8 cellular contexts compared by ENCODE assay signal in the genomic region with DNA sequence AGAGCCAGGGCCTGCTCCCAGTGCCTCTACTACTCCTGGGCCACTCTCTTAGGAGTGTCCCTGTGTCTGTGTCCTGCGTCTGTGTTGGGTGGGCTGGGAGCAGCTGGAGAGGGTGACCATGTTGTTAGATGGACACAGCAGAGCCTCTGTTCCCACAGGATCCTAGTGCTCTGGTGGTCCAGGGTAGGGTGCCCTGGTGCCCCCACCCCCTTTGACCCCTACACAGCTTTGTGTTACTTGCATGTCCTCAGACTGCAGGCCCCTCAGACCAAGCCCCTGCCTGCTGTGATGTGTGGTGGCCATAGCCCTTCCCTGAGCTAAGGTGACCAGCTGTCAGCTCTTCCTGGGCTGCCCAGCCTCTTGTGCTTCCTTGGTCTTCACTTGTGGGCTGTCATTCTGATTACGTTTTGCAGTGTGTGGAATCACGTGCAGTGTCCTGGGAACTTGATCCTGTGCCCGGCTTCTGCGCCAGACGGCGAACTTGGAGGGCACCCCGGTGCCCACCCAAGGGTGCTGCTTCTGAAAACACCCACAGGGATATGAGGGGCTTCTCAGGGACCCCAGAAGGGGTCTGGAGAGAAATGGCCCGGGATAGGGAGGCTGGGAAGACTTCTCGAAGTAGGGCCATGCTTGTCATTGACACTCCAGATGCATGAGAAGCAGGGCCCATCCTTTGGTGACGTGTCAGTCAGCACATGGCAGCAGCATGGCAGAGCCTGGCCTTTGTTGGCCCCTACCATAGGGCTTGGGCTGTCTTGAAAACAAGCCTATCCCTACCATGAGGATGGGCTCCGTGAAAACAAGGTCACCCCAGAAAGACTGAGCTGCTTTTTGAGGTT. TPM values are rescaled to one million over a fixed set of nuclear protein-coding genes. Genes with fewer than 3 reads are reported as not detected.
A peak's percentile ranks its signal among the peaks of the same experiment; 100 is the strongest.
DNase-seq lines count a peak whose midpoint lies in the region; ATAC-seq and TF ChIP-seq lines count a peak whose summit lies in the region.

No MANE protein-coding gene starts in this region.

- H3K9me3 ChIP-seq in mammary epithelial cell (replicated peaks; ENCODE audit: insufficient read depth, low read length) (no peaks in the 10 kb centered on the region), mucosa of rectum (ENCODE audit: control insufficient read depth in 2 of 2, low read length in 2 of 2) (no peaks in the 10 kb centered on the region)

- no TSS peak for BruUV-seq in mammary epithelial cell (replicated peaks; lab: Mats Ljungman, UMichigan)

- no peak for TF ChIP-seq CTCF in mammary epithelial cell (conservative IDR thresholded peaks at IDR 0.05 in 1 of 2, IDR thresholded peaks at IDR 0.05 in 1 of 2; ENCODE audit: extremely low read depth in 1 of 2, insufficient read depth in 1 of 2, low read depth in 1 of 2, low read length in 2 of 2)

- no peaks in the 10 kb centered on the region for H4K20me1 ChIP-seq in mammary epithelial cell (ENCODE audit: insufficient read depth, low read length)

- ATAC-seq in stimulated activated naive CD8-positive, alpha-beta T cell treated with anti-CD3 and anti-CD28 coated beads, Interleukin-15, Interleukin-2, amounts not matched to agents 100 U/mL and 50 U/mL, for 24 hours, result no peak
- ATAC-seq in GM19023 (IDR thresholded peaks at IDR 0.05; ENCODE audit: unreplicated experiment), result no peak
- no peak for ATAC-seq in HG02885 (IDR thresholded peaks at IDR 0.05; ENCODE audit: poor library complexity, unreplicated experiment)

- H3K27me3 ChIP-seq in mammary epithelial cell (ENCODE audit: insufficient read depth, low read length), result no peaks in the 10 kb centered on the region
- H3K27me3 ChIP-seq in mucosa of rectum (ENCODE audit: control insufficient read depth in 2 of 2, insufficient read depth in 2 of 2, low read length in 2 of 2), result peaks cover 4 to 8% of the 10 kb centered on the region in 2 donors

- H3K4me2 ChIP-seq in mammary epithelial cell (ENCODE audit: insufficient read depth, low read depth, low read length), result peak overlapping the region; percentile 88

- peaks cover 34% of the 10 kb centered on the region for H3K4me1 Mint-ChIP-seq in stimulated activated naive CD8-positive, alpha-beta T cell treated with anti-CD3 and anti-CD28 coated beads, Interleukin-15, Interleukin-2, amounts not matched to agents 100 ng/mL and 50 ng/mL, for 24 hours (ENCODE audit: low read depth)

- intact Hi-C loops in mammary epithelial cell (cut with micrococcal nuclease), result no loop called here

- no peaks in the 10 kb centered on the region for H3K36me3 ChIP-seq in mammary epithelial cell (ENCODE audit: insufficient read depth, low read length)
- peaks cover 0 to 6% of the 10 kb centered on the region in 2 donors for H3K36me3 ChIP-seq in mucosa of rectum (ENCODE audit: control insufficient read depth in 2 of 2, insufficient read depth in 2 of 2, low read length in 2 of 2)

- dilution Hi-C loops in mammary epithelial cell (cut with HindIII; ENCODE audit: low sequenced_read_pairs), result loop anchor here (5.0 kb wide), 5 partner anchors 35 to 265 kb away; partner anchors contain the start of genes RANBP1 and TRMT2A

- H3K4me1 ChIP-seq in mammary epithelial cell (ENCODE audit: insufficient read depth, low read length) (peaks cover 14% of the 10 kb centered on the region), mucosa of rectum (ENCODE audit: control insufficient read depth in 2 of 2, insufficient read depth in 2 of 2, low read length in 2 of 2) (peaks cover 20% of the 10 kb centered on the region in 2 donors)

- in situ Hi-C loops in mammary epithelial cell (cut with MboI; ENCODE audit: low sequenced_read_pairs in 2 of 2), result no loop called here
- in situ Hi-C loops in G401 (cut with HindIII; ENCODE audit: low sequenced_read_pairs), result no loop called here

- no peak overlapping the region for H2AFZ ChIP-seq in mammary epithelial cell (ENCODE audit: low read depth, low read length)

- H3K27ac ChIP-seq in mammary epithelial cell (ENCODE audit: insufficient read depth, low read depth, low read length), result no peak overlapping the region
- peak overlapping the region in 1 of 2 donors; percentile 88 for H3K27ac ChIP-seq in mucosa of rectum (ENCODE audit: low read depth in 2 of 2, low read length in 2 of 2)

- CTCF ChIA-PET in mammary epithelial cell (lab: Charles Lee; ENCODE audit: low non-redundant PET), result no interaction called here

- DNase-seq in stimulated activated naive CD8-positive, alpha-beta T cell treated with anti-CD3 and anti-CD28 coated beads, Interleukin-15, Interleukin-2, amounts not matched to agents 100 U/mL and 50 U/mL, for 24 hours, result no peak
- DNase-seq in mammary epithelial cell (no peak), G401 (ENCODE audit: low spot score) (no peak), activated gamma-delta T cell (lab: John Stamatoyannopoulos, UW) (no peak)

- peak overlapping the region; percentile 89 for H3K4me3 Mint-ChIP-seq in stimulated activated naive CD8-positive, alpha-beta T cell treated with anti-CD3 and anti-CD28 coated beads, Interleukin-15, Interleukin-2, amounts not matched to agents 100 ng/mL and 50 ng/mL, for 24 hours

- H3K4me3 ChIP-seq in mammary epithelial cell (replicated peaks in 1 of 3; ENCODE audit: insufficient read depth in 1 of 3, low read depth in 2 of 3, low read length in 3 of 3) (peak overlapping the region in 2 of 3 experiments; percentile 85 to 90), mucosa of rectum (ENCODE audit: low read length in 2 of 2) (peak overlapping the region; percentile 90 to 94)

- H3K79me2 ChIP-seq in mammary epithelial cell (ENCODE audit: insufficient read depth, low read length), result peaks cover 38% of the 10 kb centered on the region

- 89% methylated on average over 12 of the region's 12 CpGs for WGBS in mammary epithelial cell (ENCODE audit: low coverage, missing lambda C conversion rate)

- H3K27ac Mint-ChIP-seq in stimulated activated naive CD8-positive, alpha-beta T cell treated with anti-CD3 and anti-CD28 coated beads, Interleukin-15, Interleukin-2, amounts not matched to agents 100 ng/mL and 50 ng/mL, for 24 hours, result peak overlapping the region; percentile 75

- H3K27me3 Mint-ChIP-seq in stimulated activated naive CD8-positive, alpha-beta T cell treated with anti-CD3 and anti-CD28 coated beads, Interleukin-15, Interleukin-2, amounts not matched to agents 100 ng/mL and 50 ng/mL, for 24 hours, result peaks cover 6% of the 10 kb centered on the region

- no peaks in the 10 kb centered on the region for H3K9me3 Mint-ChIP-seq in stimulated activated naive CD8-positive, alpha-beta T cell treated with anti-CD3 and anti-CD28 coated beads, Interleukin-15, Interleukin-2, amounts not matched to agents 100 ng/mL and 50 ng/mL, for 24 hours

- H3K9ac ChIP-seq in mammary epithelial cell (ENCODE audit: insufficient read depth, low read length) (no peak overlapping the region), mucosa of rectum (ENCODE audit: low read depth in 1 of 2, low read length in 2 of 2) (peak overlapping the region; percentile 97)

- H3K36me3 Mint-ChIP-seq in stimulated activated naive CD8-positive, alpha-beta T cell treated with anti-CD3 and anti-CD28 coated beads, Interleukin-15, Interleukin-2, amounts not matched to agents 100 ng/mL and 50 ng/mL, for 24 hours (ENCODE audit: low read depth), result peaks cover 4% of the 10 kb centered on the region

RNA-seq across cellular contexts. Expression of gene TANGO2, which starts 1.5 kb away (rescaled TPM):
- total RNA-seq in mammary epithelial cell, result 10 to 100 TPM; 22.5 to 45.7 TPM
- 39.1 TPM for polyA plus RNA-seq in mammary epithelial cell
- polyA minus RNA-seq in mammary epithelial cell, result 47.0 TPM
- total RNA-seq in G401 (2014; rRNA removed; shearing (Covaris generic)), result 13.2 and 19.0 TPM in 2 replicates

RNA-seq across cellular contexts. Expression of gene ARVCF, which starts 5.8 kb away (rescaled TPM):
- 10 to 100 TPM; 16.4 to 34.3 TPM for total RNA-seq in mammary epithelial cell
- polyA plus RNA-seq in mammary epithelial cell, result 6.0 TPM
- 2.3 TPM for polyA minus RNA-seq in mammary epithelial cell
- total RNA-seq in G401 (2014; rRNA removed; shearing (Covaris generic)), result 13.8 and 14.9 TPM in 2 replicates

RNA-seq across cellular contexts. Expression of gene DGCR8, which starts 57.6 kb away (rescaled TPM):
- 10 to 100 TPM; 23.0 to 40.4 TPM for total RNA-seq in mammary epithelial cell
- 20.0 TPM for polyA plus RNA-seq in mammary epithelial cell
- polyA minus RNA-seq in mammary epithelial cell, result 51.5 TPM
- 21.5 and 22.0 TPM in 2 replicates for total RNA-seq in G401 (2014; rRNA removed; shearing (Covaris generic))
